In the genomic region with DNA sequence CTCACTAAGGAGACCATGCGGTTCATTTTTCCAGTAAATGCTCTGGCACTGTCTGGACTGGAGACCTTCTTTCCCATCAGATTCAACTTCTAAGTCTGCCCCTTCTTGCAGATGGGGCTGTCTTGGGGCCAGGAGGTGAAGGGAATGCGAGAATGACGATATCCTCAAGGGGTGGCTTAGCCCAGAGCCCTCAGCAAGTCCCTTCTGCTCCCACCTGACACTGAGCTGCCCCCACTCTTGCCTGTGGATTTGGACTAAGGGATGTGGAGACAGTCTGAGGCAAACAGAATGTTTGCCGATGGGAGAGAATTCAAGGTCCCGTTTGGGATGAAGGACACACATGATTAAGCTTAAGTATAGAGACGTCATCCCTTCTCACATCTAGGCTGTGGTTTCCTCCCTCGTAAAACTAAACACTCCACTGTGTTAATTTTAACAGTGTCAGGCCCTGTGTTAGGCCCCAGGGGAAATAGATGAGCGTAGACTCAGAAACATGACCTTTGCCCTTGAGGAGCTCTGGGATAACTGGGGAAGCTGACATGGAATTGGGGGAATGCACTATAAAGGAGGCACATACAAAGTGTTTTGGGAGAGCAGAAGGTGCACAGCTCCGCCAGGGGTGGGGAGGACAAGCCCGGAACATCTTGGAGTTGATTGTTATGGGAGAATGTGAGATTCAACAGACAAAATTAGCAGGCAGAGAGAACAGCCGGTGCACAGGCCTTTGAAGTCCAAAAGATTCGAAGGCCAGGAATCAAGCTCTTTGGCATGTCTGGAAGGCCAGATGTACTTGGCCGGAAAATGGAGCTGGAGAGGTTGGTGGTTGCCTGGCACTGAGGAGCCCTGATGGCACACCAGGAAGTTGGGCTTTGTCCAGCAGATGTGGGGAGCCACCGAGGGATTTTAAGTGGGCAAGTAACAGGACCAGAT, we compare ENCODE assay signal across 10 cellular contexts.
DNase-seq lines count a peak whose midpoint lies in the region; ATAC-seq and TF ChIP-seq lines count a peak whose summit lies in the region.
"Had no signal": no experiment of that assay in that cellular context is flagged by ENCODE, and none has a peak within 500 bp of the region (broad histone marks: within the 10 kb centered on the region; RNA-seq: fewer than 3 reads in every experiment).

No MANE protein-coding gene starts in this region.

- peak overlapping the region; percentile 72 to 81 for H3K27ac Mint-ChIP-seq in natural killer cell treated with Interleukin-12 subunit alpha and Interleukin-12 subunit beta and Interleukin-15 and Interleukin-18, amount 100 ng/mL, for 72 hours
- H3K27ac Mint-ChIP-seq in type B pancreatic cell: no peak overlapping the region
- H3K27ac Mint-ChIP-seq in naive thymus-derived CD8-positive, alpha-beta T cell: peak overlapping the region in 1 of 10 donors; percentile 39
- H3K27ac Mint-ChIP-seq: progenitor cell of endocrine pancreas had no signal

- in situ Hi-C loops in SK-MEL-5 (cut with HindIII; ENCODE audit: low pct_unique_long_range_greater_than_20kb, low sequenced_read_pairs): no loop called here

- H3K4me3 ChIP-seq in GM12865 (ENCODE audit: low read depth, low read length): no peak overlapping the region

- TF ChIP-seq CTCF in GM12865 (IDR thresholded peaks at IDR 0.05; ENCODE audit: insufficient read depth, low read depth, low read length, missing control alignments) (no peak), type B pancreatic cell (conservative IDR thresholded peaks at IDR 0.05) (no peak)

- H3K27me3 Mint-ChIP-seq in natural killer cell treated with Interleukin-12 subunit alpha and Interleukin-12 subunit beta and Interleukin-15 and Interleukin-18, amount 100 ng/mL, for 72 hours: no peaks in the 10 kb centered on the region
- no peaks in the 10 kb centered on the region for H3K27me3 Mint-ChIP-seq in type B pancreatic cell
- H3K27me3 Mint-ChIP-seq in naive thymus-derived CD8-positive, alpha-beta T cell: peaks cover 0 to 9% (median 6%) of the 10 kb centered on the region in 5 donors

- H3K36me3 Mint-ChIP-seq in natural killer cell treated with Interleukin-12 subunit alpha and Interleukin-12 subunit beta and Interleukin-15 and Interleukin-18, amount 100 ng/mL, for 72 hours: no peaks in the 10 kb centered on the region
- no peaks in the 10 kb centered on the region for H3K36me3 Mint-ChIP-seq in type B pancreatic cell
- no peaks in the 10 kb centered on the region for H3K36me3 Mint-ChIP-seq in naive thymus-derived CD8-positive, alpha-beta T cell

- H3K9me3 Mint-ChIP-seq in natural killer cell treated with Interleukin-12 subunit alpha and Interleukin-12 subunit beta and Interleukin-15 and Interleukin-18, amount 100 ng/mL, for 72 hours: no peaks in the 10 kb centered on the region
- no peaks in the 10 kb centered on the region for H3K9me3 Mint-ChIP-seq in type B pancreatic cell
- H3K9me3 Mint-ChIP-seq in naive thymus-derived CD8-positive, alpha-beta T cell: no peaks in the 10 kb centered on the region

- peak; percentile 22 for DNase-seq in GM12865 (ENCODE audit: low read depth)
- DNase-seq in SK-MEL-5 (ENCODE audit: low read depth, low spot score): peak; percentile 28
- no peak for DNase-seq in natural killer cell treated with Interleukin-12 subunit alpha and Interleukin-12 subunit beta and Interleukin-15 and Interleukin-18, amount 100 ng/mL, for 72 hours (ENCODE audit: low spot score)
- DNase-seq in OCI-M2 (lab: John Stamatoyannopoulos, UW; ENCODE audit: unreplicated experiment): no peak
- DNase-seq in type B pancreatic cell (ENCODE audit: extremely low spot score, unreplicated experiment): no peak
- DNase-seq in naive thymus-derived CD8-positive, alpha-beta T cell: no peak
- DNase-seq: dermis blood vessel endothelial cell had no signal

- ATAC-seq in GM21786 (IDR thresholded peaks at IDR 0.05; ENCODE audit: unreplicated experiment) (peak; percentile 68), HG03039 (IDR thresholded peaks at IDR 0.05; ENCODE audit: unreplicated experiment) (no peak)
- ATAC-seq in natural killer cell treated with Interleukin-12 subunit alpha and Interleukin-12 subunit beta and Interleukin-15 and Interleukin-18, amount 100 ng/mL, for 72 hours: peak; percentile 48 to 65
- no peak for ATAC-seq in naive thymus-derived CD8-positive, alpha-beta T cell

- H3K4me1 Mint-ChIP-seq in natural killer cell treated with Interleukin-12 subunit alpha and Interleukin-12 subunit beta and Interleukin-15 and Interleukin-18, amount 100 ng/mL, for 72 hours (ENCODE audit: low read depth in 2 of 2): peaks cover 17% of the 10 kb centered on the region in 2 donors
- H3K4me1 Mint-ChIP-seq in type B pancreatic cell (ENCODE audit: unreplicated experiment): peaks cover 14% of the 10 kb centered on the region
- H3K4me1 Mint-ChIP-seq in naive thymus-derived CD8-positive, alpha-beta T cell: peaks cover 0 to 8% (median 0%) of the 10 kb centered on the region in 4 donors

- H3K4me3 Mint-ChIP-seq in natural killer cell treated with Interleukin-12 subunit alpha and Interleukin-12 subunit beta and Interleukin-15 and Interleukin-18, amount 100 ng/mL, for 72 hours: peak overlapping the region; percentile 67
- no peak overlapping the region for H3K4me3 Mint-ChIP-seq in type B pancreatic cell
- H3K4me3 Mint-ChIP-seq in naive thymus-derived CD8-positive, alpha-beta T cell: no peak overlapping the region

- POLR2A ChIA-PET in naive thymus-derived CD8-positive, alpha-beta T cell (lab: Charles Lee): no interaction called here

Comparison
In these comparisons a context has a peak if more than half of its experiments do, and no peak if none do; other contexts are left out.
1. DNase-seq: peak in GM12865 (single experiment) and SK-MEL-5 (single experiment); none in natural killer cell treated with Interleukin-12 subunit alpha and Interleukin-12 subunit beta and Interleukin-15 and Interleukin-18, amount 100 ng/mL, for 72 hours (single experiment), OCI-M2 (single experiment), type B pancreatic cell (single experiment) and naive thymus-derived CD8-positive, alpha-beta T cell (0 of 10).
2. ATAC-seq: peak in GM21786 (single experiment) and natural killer cell treated with Interleukin-12 subunit alpha and Interleukin-12 subunit beta and Interleukin-15 and Interleukin-18, amount 100 ng/mL, for 72 hours (2 of 2); none in HG03039 (single experiment) and naive thymus-derived CD8-positive, alpha-beta T cell (0 of 2).